ENCODE assay signal across 1 cellular context in the genomic region with DNA sequence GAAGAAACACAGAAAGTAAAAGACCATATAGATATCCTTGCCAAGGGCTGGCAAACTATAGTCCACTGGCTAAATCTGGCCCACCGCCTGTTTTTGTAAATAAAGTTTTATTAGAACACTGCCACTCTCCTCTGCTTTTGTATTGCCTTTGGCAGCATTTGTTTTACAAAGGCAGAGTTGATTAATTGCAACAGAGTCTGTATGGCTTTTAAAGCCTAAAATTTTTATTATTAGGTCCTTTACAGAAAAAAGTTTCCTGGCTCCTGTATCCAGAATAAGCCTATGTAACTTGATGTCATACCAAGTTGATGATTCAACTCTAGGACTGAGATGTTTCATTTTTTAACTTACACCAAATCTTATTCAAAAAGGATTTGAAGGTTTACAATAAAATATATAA.
TF ChIP-seq lines count a peak whose summit lies in the region.

No MANE protein-coding gene starts in this region.

TF ChIP-seq in endothelial cell of umbilical vein, 7 proteins besides CTCF, POLR2A, EP300 and RAD21:
- TF ChIP-seq, protein P1, sequence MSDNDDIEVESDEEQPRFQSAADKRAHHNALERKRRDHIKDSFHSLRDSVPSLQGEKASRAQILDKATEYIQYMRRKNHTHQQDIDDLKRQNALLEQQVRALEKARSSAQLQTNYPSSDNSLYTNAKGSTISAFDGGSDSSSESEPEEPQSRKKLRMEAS (IDR thresholded peaks at IDR 0.05; ENCODE audit: insufficient read depth, insufficient read length) = no peak
- TF ChIP-seq GATA2 (IDR thresholded peaks at IDR 0.05; ENCODE audit: insufficient read depth, insufficient read length, low read depth, low read length) (no peak), FOS (IDR thresholded peaks at IDR 0.05; ENCODE audit: borderline replicate concordance, insufficient read depth, low read length) (no peak), POLR2AphosphoS5 (IDR thresholded peaks at IDR 0.05; ENCODE audit: insufficient read depth, low read depth, low read length) (no peak), JUN (IDR thresholded peaks at IDR 0.05; ENCODE audit: borderline replicate concordance, insufficient read depth, insufficient read length, low read depth) (no peak), EZH2 (IDR thresholded peaks at IDR 0.05; ENCODE audit: borderline replicate concordance, low read depth, low read length, severe bottlenecking) (no peak), MYC (IDR thresholded peaks at IDR 0.05; ENCODE audit: low read depth, low read length) (no peak)
